In the genomic region with DNA sequence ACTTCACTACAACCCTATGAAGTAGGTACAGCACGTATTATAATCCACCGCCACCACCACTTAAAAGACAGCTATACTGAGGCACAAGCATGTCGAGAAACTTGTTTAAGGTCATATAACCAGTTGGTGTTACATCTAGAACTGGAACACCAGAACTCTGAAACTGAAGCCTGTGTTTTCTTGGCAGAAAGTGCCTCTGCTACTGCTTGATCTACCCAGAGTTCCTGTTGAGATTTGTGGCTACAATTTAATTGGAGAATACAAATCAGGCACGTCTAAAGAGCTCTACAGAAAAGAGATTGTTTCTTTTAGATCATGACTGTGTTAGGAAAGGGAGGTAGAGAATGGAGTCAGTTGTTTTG, we compare ENCODE assay signal across 12 cellular contexts. TPM values are rescaled to one million over a fixed set of nuclear protein-coding genes. Genes with fewer than 3 reads are reported as not detected.
DNase-seq lines count a peak whose midpoint lies in the region; ATAC-seq and TF ChIP-seq lines count a peak whose summit lies in the region.
"Had no signal": no experiment of that assay in that cellular context is flagged by ENCODE, and none has a peak within 500 bp of the region (broad histone marks: within the 10 kb centered on the region; RNA-seq: fewer than 3 reads in every experiment).

No MANE protein-coding gene starts in this region.

- ATAC-seq in HG03108 (IDR thresholded peaks at IDR 0.05; ENCODE audit: unreplicated experiment): no peak

- no peak for TF ChIP-seq CTCF in foreskin fibroblast (IDR thresholded peaks at IDR 0.05; ENCODE audit: low read depth, low read length)

- no peaks in the 10 kb centered on the region for H3K27me3 ChIP-seq in layer of hippocampus (ENCODE audit: control insufficient read depth, insufficient read depth, low read length)
- H3K27me3 ChIP-seq: breast epithelium, right atrium auricular region had no signal

- H3K27ac ChIP-seq in layer of hippocampus (ENCODE audit: low read depth, low read length) (peak overlapping the region; percentile 53), substantia nigra (ENCODE audit: low read depth, low read length, poor library complexity, severe bottlenecking) (peak overlapping the region; percentile 66)
- H3K27ac ChIP-seq: breast epithelium had no signal

- no peak overlapping the region for H3K4me3 ChIP-seq in foreskin fibroblast (ENCODE audit: low read depth in 1 of 2, low read length in 2 of 2)
- H3K4me3 ChIP-seq: breast epithelium, right atrium auricular region had no signal

- DNase-seq in HT-29 (ENCODE audit: low spot score) (peak; percentile 58), astrocyte of the hippocampus (ENCODE audit: low read depth, low spot score) (peak; percentile 36), substantia nigra (lab: John Stamatoyannopoulos, UW) (peak in 1 of 49 donors; percentile 14), foreskin fibroblast (no peak), NCI-H345 treated with DMSO at 0.1 percent for 48 hours (lab: John Stamatoyannopoulos, UW; ENCODE audit: unreplicated experiment) (no peak)
- DNase-seq: activated CD4-positive, alpha-beta T cell treated with anti-CD3 and anti-CD28 coated beads, Interleukin-2, amount 50 U/mL, for 4 hours; CD8-positive, alpha-beta memory T cell; NCI-H2171 had no signal

RNA-seq across cellular contexts. Expression of a gene that starts 4.3 kb away (rescaled TPM):
- total RNA-seq in HT-29 (2014; rRNA removed; shearing (Covaris generic)): 63.0 and 73.6 TPM in 2 replicates

Comparison
In these comparisons a context has a peak if more than half of its experiments do, and no peak if none do; other contexts are left out.
1. DNase-seq: peak in HT-29 (single experiment) and astrocyte of the hippocampus (single experiment); none in foreskin fibroblast (0 of 2) and NCI-H345 treated with DMSO at 0.1 percent for 48 hours (single experiment).